1 cellular context compared by ENCODE assay signal in genomic region chr4:143336828-143337599, GRCh38.
TF ChIP-seq lines count a peak whose summit lies in the region.

TSS of gene GAB1 (plus strand) at chr4:143336876. CDS start at chr4:143337189, 313 bp downstream.

TF ChIP-seq in IMR-90, 13 proteins besides CTCF, POLR2A, EP300 and RAD21:
- TF ChIP-seq SMC3 (IDR thresholded peaks at IDR 0.05; ENCODE audit: low read depth, low read length) (no peak), MAFK (IDR thresholded peaks at IDR 0.05; ENCODE audit: low read depth, low read length) (no peak), MAZ (IDR thresholded peaks at IDR 0.05; ENCODE audit: borderline replicate concordance, low read depth, low read length) (0 out of 2 replicates have a peak, but pooled peaks have one; percentile 7), CHD1 (IDR thresholded peaks at IDR 0.05; ENCODE audit: low read depth, low read length) (no peak), RFX5 (IDR thresholded peaks at IDR 0.05; ENCODE audit: low read depth, low read length) (no peak)
TF ChIP-seq in IMR-90: peak in this region for 1.
